In genomic region chr22:43393132-43393844, GRCh38 we compare ENCODE assay signal across 15 cellular contexts. TPM values are rescaled to one million over a fixed set of nuclear protein-coding genes. Genes with fewer than 3 reads are reported as not detected.
"Had no signal": no experiment of that assay in that cellular context is flagged by ENCODE, and none has a peak within 500 bp of the region (broad histone marks: within the 10 kb centered on the region; RNA-seq: fewer than 3 reads in every experiment).

No MANE protein-coding gene starts in this region.

- H3K9ac ChIP-seq: parathyroid adenoma had no signal

- H3K9me3 Mint-ChIP-seq: activated T-cell treated with anti-CD3 and anti-CD28 coated beads, Interleukin-2, amount 50 U/mL, for 24 hours; stimulated activated effector memory CD8-positive, alpha-beta T cell treated with anti-CD3 and anti-CD28 coated beads, Interleukin-12 subunit alpha, Interleukin-12 subunit beta, amount 100 ng/mL, for 72 hours; T-helper 1 cell treated with Interleukin-12 subunit alpha and Interleukin-12 subunit beta and Interleukin-4 antibody, amounts not matched to agents 30 μg/mL and 1 μg/mL, for 36 hours had no signal

- ATAC-seq: left colon; right cardiac atrium; stimulated activated effector memory CD8-positive, alpha-beta T cell treated with anti-CD3 and anti-CD28 coated beads, Interleukin-12 subunit alpha, Interleukin-12 subunit beta, amount 100 ng/mL, for 72 hours had no signal

- DNase-seq: activated gamma-delta T cell treated with Interleukin-2 at 50 U/mL for 16 hours; activated T-cell treated with anti-CD3 and anti-CD28 coated beads, Interleukin-2, amount 50 U/mL, for 24 hours; dorsolateral prefrontal cortex; glutamatergic neuron; left colon; right cardiac atrium; tibial artery; uterus had no signal

- H3K27ac Mint-ChIP-seq: activated T-cell treated with anti-CD3 and anti-CD28 coated beads, Interleukin-2, amount 50 U/mL, for 24 hours; T-helper 1 cell treated with Interleukin-12 subunit alpha and Interleukin-12 subunit beta and Interleukin-4 antibody, amounts not matched to agents 30 μg/mL and 1 μg/mL, for 36 hours had no signal

- H3K9me3 ChIP-seq: breast epithelium, uterus had no signal

- H3K36me3 ChIP-seq: breast epithelium, esophagus muscularis mucosa, tibial artery, uterus had no signal

- H3K36me3 Mint-ChIP-seq: stimulated activated effector memory CD8-positive, alpha-beta T cell treated with anti-CD3 and anti-CD28 coated beads, Interleukin-12 subunit alpha, Interleukin-12 subunit beta, amount 100 ng/mL, for 72 hours had no signal

- H3K79me2 ChIP-seq: parathyroid adenoma had no signal

- H3K4me3 Mint-ChIP-seq: activated T-cell treated with anti-CD3 and anti-CD28 coated beads, Interleukin-2, amount 50 U/mL, for 24 hours; stimulated activated effector memory CD8-positive, alpha-beta T cell treated with anti-CD3 and anti-CD28 coated beads, Interleukin-12 subunit alpha, Interleukin-12 subunit beta, amount 100 ng/mL, for 72 hours; T-helper 1 cell treated with Interleukin-12 subunit alpha and Interleukin-12 subunit beta and Interleukin-4 antibody, amounts not matched to agents 30 μg/mL and 1 μg/mL, for 36 hours had no signal

- H3K4me3 ChIP-seq: breast epithelium, dorsolateral prefrontal cortex, esophagus muscularis mucosa, tibial artery, uterus had no signal

- H3K27me3 ChIP-seq: breast epithelium, dorsolateral prefrontal cortex, uterus had no signal

- H3K4me1 ChIP-seq: breast epithelium, parathyroid adenoma, tibial artery, uterus had no signal

- H3K27ac ChIP-seq: breast epithelium, dorsolateral prefrontal cortex, esophagus muscularis mucosa, parathyroid adenoma, tibial artery, uterus had no signal

- H2AFZ ChIP-seq: parathyroid adenoma had no signal

RNA-seq across cellular contexts. Expression of gene MPPED1, which starts 18.5 kb away (rescaled TPM):
- total RNA-seq: aorta, esophagus muscularis mucosa, fibroblast of villous mesenchyme, left colon had no signal
- polyA plus RNA-seq: aorta had no signal

RNA-seq across cellular contexts. Expression of gene SCUBE1, which starts 50.1 kb away (rescaled TPM):
- total RNA-seq: fibroblast of villous mesenchyme had no signal
